1 cellular context compared by ENCODE assay signal in the genomic region with DNA sequence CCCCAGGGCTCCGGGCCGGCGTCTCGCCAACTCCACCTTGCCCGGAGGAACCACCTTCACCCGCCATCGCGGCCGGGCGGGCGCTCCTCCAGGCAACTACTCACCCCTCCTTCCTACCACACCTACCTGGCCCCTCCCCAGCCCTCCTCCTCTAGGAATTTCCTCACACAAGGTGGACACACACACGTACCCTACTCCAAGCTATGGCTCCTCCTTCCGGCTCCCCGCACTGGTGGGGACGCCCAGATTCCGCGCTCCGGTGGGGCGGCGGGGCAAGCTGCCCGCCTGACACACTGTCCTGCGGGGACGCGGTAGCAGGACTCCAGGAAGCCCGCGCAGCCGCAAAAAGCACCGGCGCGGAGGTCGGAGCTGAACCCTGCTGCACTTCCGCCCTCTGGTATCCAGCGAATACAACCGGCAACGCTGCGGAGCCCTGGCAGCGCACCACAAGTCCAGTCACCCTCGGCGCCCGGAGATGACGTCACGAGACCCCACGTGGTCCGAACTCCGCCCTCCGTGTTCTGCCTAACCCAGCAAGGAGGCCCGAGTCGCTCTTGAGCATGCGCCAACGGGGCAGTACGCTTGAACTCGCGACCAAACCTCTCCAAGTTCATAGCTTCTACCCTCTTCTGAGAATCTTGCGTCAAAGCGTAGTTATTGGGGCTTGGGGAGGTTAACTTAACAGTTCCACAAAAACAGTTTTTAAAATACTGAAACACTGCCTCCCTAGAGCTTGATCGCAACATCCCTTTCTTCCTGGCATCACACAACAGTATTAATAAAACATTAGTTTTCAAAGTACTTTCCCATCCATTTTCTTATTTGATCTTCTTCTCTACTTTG.
TF ChIP-seq lines count a peak whose summit lies in the region.

A gene (minus strand): TSS at position 425 of the 843 bp plus-strand sequence. CDS start 9,552 bp downstream, outside the sequence.

TF ChIP-seq in HEK293, 187 proteins besides CTCF, POLR2A, EP300 and RAD21 (continued from another document):
- TF ChIP-seq, protein P1, sequence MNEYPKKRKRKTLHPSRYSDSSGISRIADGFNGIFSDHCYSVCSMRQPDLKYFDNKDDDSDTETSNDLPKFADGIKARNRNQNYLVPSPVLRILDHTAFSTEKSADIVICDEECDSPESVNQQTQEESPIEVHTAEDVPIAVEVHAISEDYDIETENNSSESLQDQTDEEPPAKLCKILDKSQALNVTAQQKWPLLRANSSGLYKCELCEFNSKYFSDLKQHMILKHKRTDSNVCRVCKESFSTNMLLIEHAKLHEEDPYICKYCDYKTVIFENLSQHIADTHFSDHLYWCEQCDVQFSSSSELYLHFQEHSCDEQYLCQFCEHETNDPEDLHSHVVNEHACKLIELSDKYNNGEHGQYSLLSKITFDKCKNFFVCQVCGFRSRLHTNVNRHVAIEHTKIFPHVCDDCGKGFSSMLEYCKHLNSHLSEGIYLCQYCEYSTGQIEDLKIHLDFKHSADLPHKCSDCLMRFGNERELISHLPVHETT (tag by site-specific recombination; IDR thresholded peaks at IDR 0.05): peak; percentile 60; the same call in 1 of the 2 replicates
- TF ChIP-seq, protein P2, sequence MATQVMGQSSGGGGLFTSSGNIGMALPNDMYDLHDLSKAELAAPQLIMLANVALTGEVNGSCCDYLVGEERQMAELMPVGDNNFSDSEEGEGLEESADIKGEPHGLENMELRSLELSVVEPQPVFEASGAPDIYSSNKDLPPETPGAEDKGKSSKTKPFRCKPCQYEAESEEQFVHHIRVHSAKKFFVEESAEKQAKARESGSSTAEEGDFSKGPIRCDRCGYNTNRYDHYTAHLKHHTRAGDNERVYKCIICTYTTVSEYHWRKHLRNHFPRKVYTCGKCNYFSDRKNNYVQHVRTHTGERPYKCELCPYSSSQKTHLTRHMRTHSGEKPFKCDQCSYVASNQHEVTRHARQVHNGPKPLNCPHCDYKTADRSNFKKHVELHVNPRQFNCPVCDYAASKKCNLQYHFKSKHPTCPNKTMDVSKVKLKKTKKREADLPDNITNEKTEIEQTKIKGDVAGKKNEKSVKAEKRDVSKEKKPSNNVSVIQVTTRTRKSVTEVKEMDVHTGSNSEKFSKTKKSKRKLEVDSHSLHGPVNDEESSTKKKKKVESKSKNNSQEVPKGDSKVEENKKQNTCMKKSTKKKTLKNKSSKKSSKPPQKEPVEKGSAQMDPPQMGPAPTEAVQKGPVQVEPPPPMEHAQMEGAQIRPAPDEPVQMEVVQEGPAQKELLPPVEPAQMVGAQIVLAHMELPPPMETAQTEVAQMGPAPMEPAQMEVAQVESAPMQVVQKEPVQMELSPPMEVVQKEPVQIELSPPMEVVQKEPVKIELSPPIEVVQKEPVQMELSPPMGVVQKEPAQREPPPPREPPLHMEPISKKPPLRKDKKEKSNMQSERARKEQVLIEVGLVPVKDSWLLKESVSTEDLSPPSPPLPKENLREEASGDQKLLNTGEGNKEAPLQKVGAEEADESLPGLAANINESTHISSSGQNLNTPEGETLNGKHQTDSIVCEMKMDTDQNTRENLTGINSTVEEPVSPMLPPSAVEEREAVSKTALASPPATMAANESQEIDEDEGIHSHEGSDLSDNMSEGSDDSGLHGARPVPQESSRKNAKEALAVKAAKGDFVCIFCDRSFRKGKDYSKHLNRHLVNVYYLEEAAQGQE (tag by site-specific recombination; IDR thresholded peaks at IDR 0.05): 0 out of 2 replicates have a peak, but pooled peaks have one; percentile 54
- TF ChIP-seq ZSCAN23 (tag by site-specific recombination; IDR thresholded peaks at IDR 0.05) (0 out of 2 replicates have a peak, but pooled peaks have one; percentile 44), ZFP69B (tag by site-specific recombination; IDR thresholded peaks at IDR 0.05) (peak; percentile 72), ZNF37A (tag by site-specific recombination; IDR thresholded peaks at IDR 0.05) (no peak), MYNN (tag by site-specific recombination; IDR thresholded peaks at IDR 0.05; ENCODE audit: borderline replicate concordance) (peak; percentile 31; the same call in 1 of the 2 replicates), ZNF248 (tag by site-specific recombination; IDR thresholded peaks at IDR 0.05) (no peak)
- TF ChIP-seq, protein P3, sequence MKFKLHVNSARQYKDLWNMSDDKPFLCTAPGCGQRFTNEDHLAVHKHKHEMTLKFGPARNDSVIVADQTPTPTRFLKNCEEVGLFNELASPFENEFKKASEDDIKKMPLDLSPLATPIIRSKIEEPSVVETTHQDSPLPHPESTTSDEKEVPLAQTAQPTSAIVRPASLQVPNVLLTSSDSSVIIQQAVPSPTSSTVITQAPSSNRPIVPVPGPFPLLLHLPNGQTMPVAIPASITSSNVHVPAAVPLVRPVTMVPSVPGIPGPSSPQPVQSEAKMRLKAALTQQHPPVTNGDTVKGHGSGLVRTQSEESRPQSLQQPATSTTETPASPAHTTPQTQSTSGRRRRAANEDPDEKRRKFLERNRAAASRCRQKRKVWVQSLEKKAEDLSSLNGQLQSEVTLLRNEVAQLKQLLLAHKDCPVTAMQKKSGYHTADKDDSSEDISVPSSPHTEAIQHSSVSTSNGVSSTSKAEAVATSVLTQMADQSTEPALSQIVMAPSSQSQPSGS (tag by site-specific recombination; IDR thresholded peaks at IDR 0.05; ENCODE audit: low read depth): peak; percentile 100
